Comparison of ENCODE assay signal across 8 cellular contexts in genomic region chr10:127612-128432, GRCh38. TPM values are rescaled to one million over a fixed set of nuclear protein-coding genes. Genes with fewer than 3 reads are reported as not detected.
DNase-seq lines count a peak whose midpoint lies in the region; ATAC-seq and TF ChIP-seq lines count a peak whose summit lies in the region.

No MANE protein-coding gene starts in this region.

- H3K9ac ChIP-seq in MM.1S (ENCODE audit: low read length) = no peak overlapping the region

- H3K9me3 ChIP-seq in CD4-positive, alpha-beta memory T cell (ENCODE audit: control insufficient read depth in 1 of 2, low read length in 2 of 2) = no peaks in the 10 kb centered on the region
- no peaks in the 10 kb centered on the region for H3K9me3 ChIP-seq in MM.1S (replicated peaks; ENCODE audit: insufficient read depth, low read length)

- H3K27me3 Mint-ChIP-seq in CD4-positive, alpha-beta memory T cell = peaks cover 6 to 8% of the 10 kb centered on the region in 2 donors
- peaks cover 2% of the 10 kb centered on the region for H3K27me3 Mint-ChIP-seq in mesothelial cell of epicardium (ENCODE audit: low read depth)

- POLR2A ChIA-PET in CD4-positive, alpha-beta memory T cell (lab: Charles Lee; ENCODE audit: partially characterized antibody) = interaction anchor here (2.3 kb wide), 1 partner anchor 8 kb away, joined by 11 read pairs; no protein-coding TSS in a partner anchor

- ATAC-seq in GM21367 (IDR thresholded peaks at IDR 0.05; ENCODE audit: unreplicated experiment) (peak; percentile 82), HG03469 (IDR thresholded peaks at IDR 0.05; ENCODE audit: unreplicated experiment) (no peak)

- DNase-seq in CD4-positive, alpha-beta memory T cell = peak; percentile 21 to 37 (median 26)
- DNase-seq in MM.1S (no peak), brain microvascular endothelial cell (no peak), mesothelial cell of epicardium (ENCODE audit: low spot score in 2 of 2, unreplicated experiment in 2 of 2) (no peak), AG08396 (ENCODE audit: low spot score) (no peak), D341Med (ENCODE audit: low spot score) (no peak)

- peaks cover 0 to 3% (median 0%) of the 10 kb centered on the region in 8 donors for H3K9me3 Mint-ChIP-seq in CD4-positive, alpha-beta memory T cell
- H3K9me3 Mint-ChIP-seq in mesothelial cell of epicardium = peaks cover 10% of the 10 kb centered on the region

- H3K36me3 Mint-ChIP-seq in CD4-positive, alpha-beta memory T cell = no peaks in the 10 kb centered on the region
- H3K36me3 Mint-ChIP-seq in mesothelial cell of epicardium = no peaks in the 10 kb centered on the region

- H2AFZ ChIP-seq in MM.1S (ENCODE audit: low read length) = peak overlapping the region; percentile 52; the same call in 1 of the 2 replicates

- H3F3A ChIP-seq in MM.1S (ENCODE audit: insufficient read depth, low read length) = no peaks in the 10 kb centered on the region

- TF ChIP-seq CTCF in MM.1S (IDR thresholded peaks at IDR 0.05; ENCODE audit: low read length) (no peak), brain microvascular endothelial cell (IDR thresholded peaks at IDR 0.05; ENCODE audit: low read depth, low read length, missing control alignments) (no peak), mesothelial cell of epicardium (IDR thresholded peaks at IDR 0.05; ENCODE audit: unreplicated experiment) (no peak)

- H3K27ac ChIP-seq in CD4-positive, alpha-beta memory T cell (ENCODE audit: low read depth, low read length) = peak overlapping the region; percentile 46
- H3K27ac ChIP-seq in MM.1S (ENCODE audit: low read length) = peak overlapping the region; percentile 15; the same call in 1 of the 2 replicates
- H3K27ac ChIP-seq in brain microvascular endothelial cell = no peak overlapping the region

- no peaks in the 10 kb centered on the region for H3K9me2 ChIP-seq in MM.1S (replicated peaks; ENCODE audit: insufficient read depth, low read length)

- H3K27ac Mint-ChIP-seq in CD4-positive, alpha-beta memory T cell = peak overlapping the region; percentile 55 to 93 (median 91)
- no peak overlapping the region for H3K27ac Mint-ChIP-seq in mesothelial cell of epicardium

- no peaks in the 10 kb centered on the region for H4K20me1 ChIP-seq in MM.1S (ENCODE audit: insufficient read depth, low read length)

- no peaks in the 10 kb centered on the region for H3K36me3 ChIP-seq in CD4-positive, alpha-beta memory T cell (ENCODE audit: insufficient read depth, low read length)
- H3K36me3 ChIP-seq in MM.1S (replicated peaks; ENCODE audit: insufficient read depth, low read length) = no peaks in the 10 kb centered on the region
- no peaks in the 10 kb centered on the region for H3K36me3 ChIP-seq in brain microvascular endothelial cell (replicated peaks)

- CTCF ChIA-PET in CD4-positive, alpha-beta memory T cell (lab: Charles Lee; ENCODE audit: partially characterized antibody) = interaction anchor here (1.3 to 1.7 kb wide), 2 partner anchors 15 to 39 kb away, joined by 3 to 4 read pairs; no protein-coding TSS in a partner anchor

- H3K4me3 ChIP-seq in CD4-positive, alpha-beta memory T cell (ENCODE audit: low read length in 2 of 2) = peak overlapping the region; percentile 34 to 49
- H3K4me3 ChIP-seq in MM.1S (ENCODE audit: low read length) (peak overlapping the region; percentile 52), brain microvascular endothelial cell (ENCODE audit: low read depth, low read length) (peak overlapping the region; percentile 1)

- peaks cover 4 to 9% (median 5%) of the 10 kb centered on the region in 4 donors for H3K4me1 Mint-ChIP-seq in CD4-positive, alpha-beta memory T cell
- peaks cover 22% of the 10 kb centered on the region for H3K4me1 Mint-ChIP-seq in mesothelial cell of epicardium

- intact Hi-C loops in CD4-positive, alpha-beta memory T cell (cut with micrococcal nuclease) = no loop called here

- H3K4me2 ChIP-seq in MM.1S (ENCODE audit: low read depth, low read length) = peak overlapping the region; percentile 52

- peaks cover 8% of the 10 kb centered on the region for H3K4me1 ChIP-seq in CD4-positive, alpha-beta memory T cell (ENCODE audit: insufficient read depth, low read length)
- H3K4me1 ChIP-seq in MM.1S (ENCODE audit: low read length) = no peaks in the 10 kb centered on the region

- H3K4me3 Mint-ChIP-seq in CD4-positive, alpha-beta memory T cell = peak overlapping the region; percentile 83 to 92 (median 88)
- no peak overlapping the region for H3K4me3 Mint-ChIP-seq in mesothelial cell of epicardium

- in situ Hi-C loops in brain microvascular endothelial cell (cut with HindIII; ENCODE audit: low pct_ligation_motif_present, low sequenced_read_pairs) = no loop called here

- H3K27me3 ChIP-seq in CD4-positive, alpha-beta memory T cell (ENCODE audit: insufficient read depth, low read length) = no peaks in the 10 kb centered on the region
- H3K27me3 ChIP-seq in MM.1S (replicated peaks; ENCODE audit: insufficient read depth, low read length) (no peaks in the 10 kb centered on the region), brain microvascular endothelial cell (replicated peaks) (no peaks in the 10 kb centered on the region)

- no peaks in the 10 kb centered on the region for H3K79me2 ChIP-seq in MM.1S (ENCODE audit: low read length)

RNA-seq across cellular contexts. Expression of gene ZMYND11, which starts 7.4 kb away (rescaled TPM):
- total RNA-seq in CD4-positive, alpha-beta memory T cell = 10 to 100 TPM; 61.1 to 63.2 TPM
- polyA plus RNA-seq in CD4-positive, alpha-beta memory T cell = 10 to 100 TPM; 26.6 to 43.0 TPM
- 64.1 to 69.2 TPM (median 64.9 TPM) in 3 replicates for total RNA-seq in mesothelial cell of epicardium

Comparison
In these comparisons a context has a peak if more than half of its experiments do, and no peak if none do; other contexts are left out.
1. DNase-seq: peak in CD4-positive, alpha-beta memory T cell (5 of 5); none in MM.1S (single experiment), brain microvascular endothelial cell (single experiment), mesothelial cell of epicardium (0 of 2), AG08396 (single experiment) and D341Med (single experiment).
2. H3K4me3 ChIP-seq: peak in every context shown above with its lines; median percentile 52 in MM.1S; 42 in CD4-positive, alpha-beta memory T cell; 1 in brain microvascular endothelial cell.